9 cellular contexts compared by ENCODE assay signal in the genomic region with DNA sequence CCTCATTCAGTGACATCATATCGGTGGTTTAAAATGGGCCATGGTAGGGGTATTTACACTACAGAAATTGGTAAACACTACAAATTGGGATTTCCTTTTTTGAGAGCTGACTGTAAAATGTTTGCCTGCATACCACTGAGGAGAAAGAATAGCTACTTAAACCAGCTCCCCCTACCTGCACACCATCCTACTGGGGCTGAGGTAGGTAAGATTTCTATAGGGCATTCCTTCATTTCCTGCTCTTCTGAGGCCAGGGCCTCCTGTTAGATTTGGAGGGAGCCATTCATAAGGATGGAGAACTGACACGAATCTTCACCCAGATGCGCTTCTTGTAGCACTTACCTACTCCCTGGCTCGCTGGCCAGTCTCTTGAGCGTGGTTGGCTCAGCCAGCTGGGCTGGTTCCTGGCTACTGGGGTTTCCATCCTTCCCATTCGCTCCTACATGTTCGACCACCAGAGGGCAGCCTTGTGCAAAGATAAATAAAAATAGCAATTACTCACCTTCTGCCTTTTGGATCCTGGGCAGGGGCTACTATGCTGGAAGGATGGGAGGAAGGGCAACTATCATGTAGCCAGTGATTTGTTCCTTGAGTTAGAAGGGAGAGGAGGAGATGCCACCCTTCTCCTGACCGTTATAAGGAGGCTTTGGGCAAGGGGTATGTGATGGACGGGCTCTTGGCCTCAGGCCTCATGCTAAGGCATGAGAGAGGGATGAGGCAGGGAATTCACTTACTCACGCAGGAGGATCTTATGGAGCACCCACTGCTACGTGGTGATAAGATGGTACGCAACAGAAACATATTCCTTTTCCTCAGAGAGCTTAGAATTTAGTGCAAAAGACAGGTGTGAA. TPM values are rescaled to one million over a fixed set of nuclear protein-coding genes. Genes with fewer than 3 reads are reported as not detected.
DNase-seq lines count a peak whose midpoint lies in the region; ATAC-seq, FAIRE-seq and TF ChIP-seq lines count a peak whose summit lies in the region.
"Had no signal": no experiment of that assay in that cellular context is flagged by ENCODE, and none has a peak within 500 bp of the region (broad histone marks: within the 10 kb centered on the region; RNA-seq: fewer than 3 reads in every experiment).

No MANE protein-coding gene starts in this region.

- peaks cover under 1% of the 10 kb centered on the region for H3K36me3 Mint-ChIP-seq in astrocyte (ENCODE audit: low read depth, unreplicated experiment)

- H3K4me1 ChIP-seq in astrocyte (ENCODE audit: insufficient read depth, low read length): peaks cover 21% of the 10 kb centered on the region

- TF ChIP-seq POLR2A in GM12892 (IDR thresholded peaks at IDR 0.05; ENCODE audit: low read depth, low read length): no peak

- peaks cover 21% of the 10 kb centered on the region for H3K27me3 Mint-ChIP-seq in astrocyte (ENCODE audit: low read depth, unreplicated experiment)

- H3K4me3 ChIP-seq in astrocyte (ENCODE audit: insufficient read depth, low read depth, low read length): no peak overlapping the region

- no peaks in the 10 kb centered on the region for H3K79me2 ChIP-seq in astrocyte (ENCODE audit: insufficient read depth, low read length)

- no peaks in the 10 kb centered on the region for H3K9me3 Mint-ChIP-seq in astrocyte (ENCODE audit: unreplicated experiment)

- DNase-seq in GM12892 (ENCODE audit: insufficient read length) (peak; percentile 64), NCI-H2029 treated with DMSO at 0.1 percent for 48 hours (lab: John Stamatoyannopoulos, UW) (peak; percentile 48), T1000 (lab: John Stamatoyannopoulos, UW) (peak; percentile 66), astrocyte (ENCODE audit: low read depth) (peak; percentile 41), hepatic stellate cell (ENCODE audit: low spot score) (peak; percentile 90), sciatic nerve (ENCODE audit: low spot score) (peak; percentile 92)

- H3K4me1 Mint-ChIP-seq in astrocyte (ENCODE audit: low read depth, unreplicated experiment): peaks cover 38% of the 10 kb centered on the region

- H3K9me3 ChIP-seq in astrocyte (ENCODE audit: insufficient read depth, low read depth, low read length): no peaks in the 10 kb centered on the region

- ATAC-seq in sciatic nerve: peak; percentile 68
- ATAC-seq in HG03139 (IDR thresholded peaks at IDR 0.05; ENCODE audit: unreplicated experiment): no peak
- no peak for ATAC-seq in HG02885 (IDR thresholded peaks at IDR 0.05; ENCODE audit: poor library complexity, unreplicated experiment)

- H3K9ac ChIP-seq in astrocyte (ENCODE audit: low read length): no peak overlapping the region

- FAIRE-seq in GM12892 (lab: Jason Lieb, UNC) (peak; percentile 53), astrocyte (lab: Jason Lieb, UNC) (peak; percentile 32)

- H3K27ac ChIP-seq in astrocyte (ENCODE audit: low read depth, low read length): no peak overlapping the region

- no peak overlapping the region for H2AFZ ChIP-seq in astrocyte (ENCODE audit: low read depth, low read length)

- peaks cover 4% of the 10 kb centered on the region for H3K27me3 ChIP-seq in astrocyte (ENCODE audit: insufficient read depth, low read length)

- H3K27ac Mint-ChIP-seq in astrocyte (ENCODE audit: unreplicated experiment): peak overlapping the region; percentile 1

- H3K4me2 ChIP-seq in astrocyte (ENCODE audit: low read length): no peak overlapping the region

- peak; percentile 78 for TF ChIP-seq CTCF in astrocyte (IDR thresholded peaks at IDR 0.05; ENCODE audit: insufficient read depth, low read depth, low read length)

- no peaks in the 10 kb centered on the region for H4K20me1 ChIP-seq in astrocyte (ENCODE audit: insufficient read depth, low read length)

- no peaks in the 10 kb centered on the region for H3K36me3 ChIP-seq in astrocyte (ENCODE audit: insufficient read depth, low read length)

- intact Hi-C loops in sciatic nerve (cut with DNase I): loop anchor here (5.0 to 10.0 kb wide), 2 partner anchors 120 to 198 kb away; a partner anchor contains a TSS

- no peak overlapping the region for H3K4me3 Mint-ChIP-seq in astrocyte (ENCODE audit: unreplicated experiment)

RNA-seq across cellular contexts. Expression of a gene that starts 10.7 kb away (rescaled TPM):
- polyA plus RNA-seq in GM12892 (2012; ENCODE audit: missing spikeins): not detected
- total RNA-seq in astrocyte: not detected in 2 replicates
- total RNA-seq in sciatic nerve: not detected
- total RNA-seq: mononuclear cell had no signal

RNA-seq across cellular contexts. Expression of a gene that starts 29.0 kb away (rescaled TPM):
- polyA plus RNA-seq in GM12892 (2012; ENCODE audit: missing spikeins): not detected
- total RNA-seq in astrocyte: 0.07 TPM in 1 of 2 replicates, not detected in the other
- total RNA-seq in sciatic nerve: 200 TPM
- total RNA-seq: mononuclear cell had no signal

Comparison
In these comparisons a context has a peak if more than half of its experiments do, and no peak if none do; other contexts are left out.
1. DNase-seq: peak in every context shown above with its lines; median percentile 92 in sciatic nerve; 90 in hepatic stellate cell; 66 in T1000; 64 in GM12892; 48 in NCI-H2029 treated with DMSO at 0.1 percent for 48 hours; 41 in astrocyte.
2. RNA of a gene that starts 29.0 kb away (total RNA-seq): 200 TPM in sciatic nerve (single experiment); 0.07 TPM in astrocyte; every median in the first group is over 100 times any median in the second.